Comparison of ENCODE assay signal across 8 cellular contexts in genomic region chr9:130707225-130707976, GRCh38. TPM values are rescaled to one million over a fixed set of nuclear protein-coding genes. Genes with fewer than 3 reads are reported as not detected.
A peak's percentile ranks its signal among the peaks of the same experiment; 100 is the strongest.
DNase-seq lines count a peak whose midpoint lies in the region; TF ChIP-seq lines count a peak whose summit lies in the region.

No MANE protein-coding gene starts in this region.

- peaks cover 28% of the 10 kb centered on the region for H3K36me3 ChIP-seq in mesodermal cell (ENCODE audit: control insufficient read depth, insufficient read depth, low read length)

- no peak overlapping the region for H3K27ac ChIP-seq in coronary artery
- H3K27ac ChIP-seq in mesodermal cell (ENCODE audit: low read depth, low read length, severe bottlenecking) = peak overlapping the region; percentile 53

- 76% methylated on average over 6 of the region's 9 CpGs; no CpG with 5 or more reads in 1 of the 2 experiments for WGBS in mesodermal cell (ENCODE audit: insufficient coverage in 2 of 2), 2 experiments

- H3K4me1 ChIP-seq in mesodermal cell (ENCODE audit: control insufficient read depth, insufficient read depth, low read length, poor library complexity, severe bottlenecking) = no peaks in the 10 kb centered on the region

- no peaks in the 10 kb centered on the region for H3K9me3 ChIP-seq in mesodermal cell (ENCODE audit: control insufficient read depth, low read length)

- peak; percentile 34 for DNase-seq in DMS79 treated with DMSO at 0.1 percent for 48 hours (lab: John Stamatoyannopoulos, UW)
- no peak for DNase-seq in DMS79 (lab: John Stamatoyannopoulos, UW)
- DNase-seq in NCI-H2227 (lab: John Stamatoyannopoulos, UW; ENCODE audit: unreplicated experiment) = peak; percentile 63
- peak; percentile 77 for DNase-seq in activated CD4-positive, alpha-beta T cell treated with anti-CD3 and anti-CD28 coated beads for 4 hours
- no peak for DNase-seq in coronary artery (ENCODE audit: low spot score)
- peak; percentile 52 for DNase-seq in stimulated activated CD8-positive, alpha-beta memory T cell treated with anti-CD3 and anti-CD28 coated beads, Interleukin-7, amount 100 ng/mL, for 24 hours (ENCODE audit: low read depth)
- DNase-seq in NCI-H187 treated with DMSO at 0.1 percent for 48 hours (lab: John Stamatoyannopoulos, UW) = no peak

- H3K4me3 ChIP-seq in coronary artery = no peak overlapping the region
- H3K4me3 ChIP-seq in mesodermal cell (ENCODE audit: extremely low read depth, insufficient read depth, low read length, poor library complexity, severe bottlenecking) = no peak overlapping the region

- TF ChIP-seq CTCF in coronary artery (IDR thresholded peaks at IDR 0.05) = peak; percentile 48

RNA-seq across cellular contexts. Expression of gene EXOSC2, which starts 13.8 kb away (rescaled TPM):
- 20.9 TPM for polyA plus RNA-seq in mesodermal cell (2013, experiment 1 of 2)
- polyA plus RNA-seq in mesodermal cell (2013, experiment 2 of 2) = 19.2 TPM

RNA-seq across cellular contexts. Expression of gene PRDM12, which starts 43.0 kb away (rescaled TPM):
- polyA plus RNA-seq in mesodermal cell (2013, experiment 1 of 2) = 0.11 TPM
- 0.25 TPM for polyA plus RNA-seq in mesodermal cell (2013, experiment 2 of 2)

Comparison
In these comparisons a context has a peak if more than half of its experiments do, and no peak if none do; other contexts are left out.
1. DNase-seq: peak in DMS79 treated with DMSO at 0.1 percent for 48 hours (single experiment), NCI-H2227 (single experiment), activated CD4-positive, alpha-beta T cell treated with anti-CD3 and anti-CD28 coated beads for 4 hours (2 of 2) and stimulated activated CD8-positive, alpha-beta memory T cell treated with anti-CD3 and anti-CD28 coated beads, Interleukin-7, amount 100 ng/mL, for 24 hours (single experiment); none in DMS79 (single experiment), coronary artery (single experiment) and NCI-H187 treated with DMSO at 0.1 percent for 48 hours (single experiment).